Comparison of ENCODE assay signal across 9 cellular contexts in the genomic region with DNA sequence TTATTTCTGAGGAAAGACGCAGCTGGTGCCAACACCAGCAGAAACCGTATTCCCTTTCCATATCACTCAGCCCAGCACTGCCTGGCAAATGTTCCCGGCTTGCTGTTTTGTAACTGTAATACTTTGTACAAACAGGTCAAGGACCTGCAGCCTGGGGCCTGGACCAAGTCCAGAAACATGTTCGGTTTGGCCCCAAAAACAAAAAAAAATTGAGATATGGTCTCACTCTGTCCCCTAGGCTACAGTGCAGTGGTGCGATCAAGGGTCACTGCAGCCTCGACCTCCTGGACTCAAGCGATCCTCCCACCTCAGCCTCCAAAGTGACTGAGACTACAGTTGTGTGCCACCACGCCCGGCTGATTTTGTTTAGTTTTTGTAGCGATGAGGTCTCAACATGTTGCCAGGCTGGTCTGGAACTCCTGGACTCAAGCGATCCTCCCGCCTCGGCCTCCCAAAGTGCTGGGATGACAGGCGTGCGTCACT. TPM values are rescaled to one million over a fixed set of nuclear protein-coding genes. Genes with fewer than 3 reads are reported as not detected.
DNase-seq lines count a peak whose midpoint lies in the region; ATAC-seq and TF ChIP-seq lines count a peak whose summit lies in the region.
"Had no signal": no experiment of that assay in that cellular context is flagged by ENCODE, and none has a peak within 500 bp of the region (broad histone marks: within the 10 kb centered on the region; RNA-seq: fewer than 3 reads in every experiment).

No MANE protein-coding gene starts in this region.

- peaks cover 19% of the 10 kb centered on the region for H3K79me2 ChIP-seq in Karpas-422 (ENCODE audit: low read length)

- no peaks in the 10 kb centered on the region for H3K27me3 ChIP-seq in Karpas-422 (ENCODE audit: low read length)

- intact Hi-C loops in natural killer cell (cut with micrococcal nuclease) = no loop called here

- peaks cover 31% of the 10 kb centered on the region for H3K4me1 ChIP-seq in Karpas-422 (ENCODE audit: low read length)

- no peaks in the 10 kb centered on the region for H3K36me3 ChIP-seq in Karpas-422 (ENCODE audit: insufficient read depth, low read length)

- peak overlapping the region; percentile 86 for H3K4me2 ChIP-seq in Karpas-422 (ENCODE audit: low read depth, low read length, poor library complexity, severe bottlenecking)

- TF ChIP-seq CTCF in AG09309 (IDR thresholded peaks at IDR 0.05; ENCODE audit: control insufficient read depth, insufficient read depth, low read depth, low read length, missing control alignments) = no peak
- no peak for TF ChIP-seq CTCF in coronary artery (IDR thresholded peaks at IDR 0.05)
- TF ChIP-seq CTCF in natural killer cell (IDR thresholded peaks at IDR 0.05) = no peak

- no peaks in the 10 kb centered on the region for H3K36me3 Mint-ChIP-seq in natural killer cell

- no peaks in the 10 kb centered on the region for H3K9me3 ChIP-seq in Karpas-422 (ENCODE audit: low read length)

- H3K4me1 Mint-ChIP-seq in natural killer cell = peaks cover 9 to 23% of the 10 kb centered on the region in 2 donors

- H3K27ac ChIP-seq in Karpas-422 (ENCODE audit: low read length) (no peak overlapping the region), coronary artery (peak overlapping the region in 1 of 2 donors; percentile 94)

- H3K9me3 Mint-ChIP-seq in natural killer cell = no peaks in the 10 kb centered on the region

- no peaks in the 10 kb centered on the region for H3K27me3 Mint-ChIP-seq in natural killer cell (ENCODE audit: low read depth in 2 of 2)

- peak overlapping the region; percentile 41 to 59 for H3K27ac Mint-ChIP-seq in natural killer cell

- no peaks in the 10 kb centered on the region for H4K20me1 ChIP-seq in Karpas-422 (ENCODE audit: insufficient read depth, low read depth, low read length)

- no peak overlapping the region for H2AFZ ChIP-seq in Karpas-422 (ENCODE audit: low read length)

- H3K9ac ChIP-seq in Karpas-422 (ENCODE audit: low read length) = peak overlapping the region; percentile 71

- H3K4me3 Mint-ChIP-seq in natural killer cell = peak overlapping the region; percentile 67

- no peaks in the 10 kb centered on the region for H3K9me2 ChIP-seq in Karpas-422 (replicated peaks; ENCODE audit: insufficient read depth, low read length)

- H3K4me3 ChIP-seq in AG09309 (ENCODE audit: control insufficient read depth, low read depth, low read length) = peak overlapping the region; percentile 35
- H3K4me3 ChIP-seq in Karpas-422 (ENCODE audit: low read length) = peak overlapping the region; percentile 74
- H3K4me3 ChIP-seq in coronary artery = peak overlapping the region; percentile 95

- ATAC-seq in natural killer cell (no peak), esophagus mucosa (no peak)

- DNase-seq in AG09309 (ENCODE audit: low read depth) (no peak), Karpas-422 (no peak), coronary artery (ENCODE audit: low spot score) (no peak), natural killer cell (no peak), AG08395 (ENCODE audit: low spot score) (no peak), NCI-H1694 treated with DMSO at 0.1 percent for 48 hours (lab: John Stamatoyannopoulos, UW) (no peak), germinal center (ENCODE audit: low spot score) (no peak)

RNA-seq across cellular contexts. Expression of gene HAGH, which starts 1.2 kb away (rescaled TPM):
- total RNA-seq in Karpas-422 (2014; rRNA removed; shearing (Covaris generic); ENCODE audit: low replicate concordance) = 38.4 and 126 TPM in 2 replicates
- total RNA-seq in natural killer cell = 10 to 100 TPM; 27.8 to 38.4 (median 37.5) TPM
- 16.9 TPM for total RNA-seq in esophagus mucosa

RNA-seq across cellular contexts. Expression of gene FAHD1, which starts 1.6 kb away (rescaled TPM):
- 12.6 and 24.6 TPM in 2 replicates for total RNA-seq in Karpas-422 (2014; rRNA removed; shearing (Covaris generic); ENCODE audit: low replicate concordance)
- 10 to 100 TPM in 1 of 3 donors, 1 to 10 TPM in 2; 5.3 to 10.6 (median 7.4) TPM for total RNA-seq in natural killer cell
- total RNA-seq in esophagus mucosa = 28.1 TPM

RNA-seq across cellular contexts. Expression of gene IGFALS, which starts 31.9 kb away (rescaled TPM):
- total RNA-seq in Karpas-422 (2014; rRNA removed; shearing (Covaris generic); ENCODE audit: low replicate concordance) = not detected in 2 replicates
- total RNA-seq in natural killer cell (1 to 10 TPM in 1 of 3 donors, under 1 TPM in 2; 0.47 to 1.1 (median 0.70) TPM), esophagus mucosa (not detected)
- total RNA-seq: LHCN-M2 had no signal

RNA-seq across cellular contexts. Expression of gene NUBP2, which starts 42.7 kb away (rescaled TPM):
- 35.9 and 66.3 TPM in 2 replicates for total RNA-seq in Karpas-422 (2014; rRNA removed; shearing (Covaris generic); ENCODE audit: low replicate concordance)
- 10 to 100 TPM; 39.5 to 51.9 (median 49.4) TPM for total RNA-seq in natural killer cell
- 45.6 TPM for total RNA-seq in esophagus mucosa

RNA-seq across cellular contexts. Expression of gene SPSB3, which starts 43.1 kb away (rescaled TPM):
- total RNA-seq in Karpas-422 (2014; rRNA removed; shearing (Covaris generic); ENCODE audit: low replicate concordance) = 38.5 and 73.9 TPM in 2 replicates
- total RNA-seq in natural killer cell = 100 to 1,000 TPM; 100 to 122 (median 110) TPM
- 23.5 TPM for total RNA-seq in esophagus mucosa

Comparison
In these comparisons a context has a peak if more than half of its experiments do, and no peak if none do; other contexts are left out.
1. H3K4me3 ChIP-seq: peak in every context shown above with its lines; median percentile 95 in coronary artery; 74 in Karpas-422; 35 in AG09309.